8 cellular contexts compared by ENCODE assay signal in the genomic region with DNA sequence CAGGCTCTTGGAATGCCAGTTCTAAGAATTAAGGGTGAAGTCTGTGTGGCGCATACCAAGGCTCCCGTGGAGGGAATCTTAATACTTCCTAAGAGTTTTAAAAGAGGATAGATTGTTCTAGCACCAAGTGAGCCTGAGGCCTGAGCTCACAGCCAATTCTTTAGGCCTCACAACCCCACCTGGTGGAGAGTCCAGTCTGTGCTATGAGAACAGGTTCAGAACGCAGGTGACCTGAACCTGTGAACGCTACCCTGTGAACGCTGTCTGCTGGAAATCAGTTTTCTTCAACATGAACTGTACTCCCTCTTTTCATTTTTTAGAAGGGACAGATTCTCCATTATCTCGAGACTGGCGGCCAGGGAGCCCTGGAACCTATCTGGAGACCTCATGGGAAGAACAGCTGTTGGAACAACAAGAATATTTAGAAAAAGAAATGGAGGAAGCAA. TPM values are rescaled to one million over a fixed set of nuclear protein-coding genes. Genes with fewer than 3 reads are reported as not detected.
DNase-seq lines count a peak whose midpoint lies in the region; ATAC-seq and TF ChIP-seq lines count a peak whose summit lies in the region.

No MANE protein-coding gene starts in this region.

- H4K20me1 ChIP-seq in DND-41 (ENCODE audit: insufficient read depth, low read length), result no peaks in the 10 kb centered on the region

- H3K4me2 ChIP-seq in DND-41 (ENCODE audit: insufficient read depth, low read length), result no peak overlapping the region

- H3K4me1 ChIP-seq in DND-41 (ENCODE audit: insufficient read depth, low read length), result no peaks in the 10 kb centered on the region
- peaks cover 6% of the 10 kb centered on the region for H3K4me1 ChIP-seq in upper lobe of right lung

- TF ChIP-seq CTCF in DND-41 (IDR thresholded peaks at IDR 0.05; ENCODE audit: borderline replicate concordance, extremely low read depth, low read length, poor library complexity, severe bottlenecking) (peak; percentile 52), fibroblast of villous mesenchyme (IDR thresholded peaks at IDR 0.05; ENCODE audit: insufficient read depth, low read depth, low read length) (peak; percentile 67), omental fat pad (IDR thresholded peaks at IDR 0.05) (peak in 1 of 3 donors; percentile 21), upper lobe of right lung (IDR thresholded peaks at IDR 0.05) (peak; percentile 59)

- intact Hi-C loops in upper lobe of right lung (cut with DNase I), result no loop called here

- H3K9me3 ChIP-seq in DND-41 (ENCODE audit: insufficient read depth, low read length, severe bottlenecking) (no peaks in the 10 kb centered on the region), upper lobe of right lung (no peaks in the 10 kb centered on the region)

- ATAC-seq in DND-41 (ENCODE audit: insufficient read depth, low read depth) (peak; percentile 59; the same call in 1 of the 3 replicates), omental fat pad (ENCODE audit: low FRiP score) (peak; percentile 50), upper lobe of right lung (peak; percentile 92), GM18870 (IDR thresholded peaks at IDR 0.05; ENCODE audit: unreplicated experiment) (no peak)

- H2AFZ ChIP-seq in DND-41 (ENCODE audit: low read depth, low read length), result no peak overlapping the region

- POLR2A ChIA-PET in HEK293T (lab: Yijun Ruan, JAX), result interaction anchor here (0.7 to 1.8 kb wide), 4 partner anchors 44 to 104 kb away, joined by 3 to 9 read pairs (median 4); no protein-coding TSS in a partner anchor

- no peaks in the 10 kb centered on the region for H3K79me2 ChIP-seq in DND-41 (ENCODE audit: insufficient read depth, low read length)

- DNase-seq in DND-41 (peak; percentile 27), HEK293T (ENCODE audit: extremely low spot score) (peak; percentile 55), NCI-H345 treated with DMSO at 0.1 percent for 48 hours (lab: John Stamatoyannopoulos, UW; ENCODE audit: unreplicated experiment) (peak; percentile 25), fibroblast of villous mesenchyme (ENCODE audit: low read depth) (peak; percentile 34), omental fat pad (ENCODE audit: low spot score) (no peak), upper lobe of right lung (peak; percentile 73)
- DNase-seq in activated T-helper 1 cell treated with anti-CD3 and anti-CD28 coated beads, Interleukin-2, amount 50 U/mL, for 16 hours (ENCODE audit: low read depth in 1 of 2, low spot score in 1 of 2), result peak; percentile 7 to 23

- CTCF ChIA-PET in HEK293T (lab: Yijun Ruan, JAX), result interaction anchor here (0.5 to 1.6 kb wide), 13 partner anchors 43 to 407 kb away, joined by 3 to 7 read pairs (median 4); a partner anchor contains a TSS

- H3K27ac ChIP-seq in DND-41 (ENCODE audit: low read length) (no peak overlapping the region), upper lobe of right lung (peak overlapping the region; percentile 67)

- H3K4me3 ChIP-seq in DND-41 (ENCODE audit: low read depth in 1 of 2, low read length in 2 of 2) (no peak overlapping the region), fibroblast of villous mesenchyme (ENCODE audit: low read depth, low read length) (no peak overlapping the region), upper lobe of right lung (peak overlapping the region; percentile 34)

- H3K36me3 ChIP-seq in DND-41 (ENCODE audit: insufficient read depth, low read length) (no peaks in the 10 kb centered on the region), upper lobe of right lung (peaks cover 19% of the 10 kb centered on the region)

- H3K27me3 ChIP-seq in DND-41 (ENCODE audit: insufficient read depth, low read length, poor library complexity) (no peaks in the 10 kb centered on the region), upper lobe of right lung (no peaks in the 10 kb centered on the region)

- H3K9ac ChIP-seq in DND-41 (ENCODE audit: low read depth, low read length), result no peak overlapping the region

TF ChIP-seq in HEK293T, 16 proteins besides CTCF, POLR2A, EP300 and RAD21:
- TF ChIP-seq HDGF (IDR thresholded peaks at IDR 0.05; ENCODE audit: borderline replicate concordance) (no peak), FOXA1 (IDR thresholded peaks at IDR 0.05) (no peak), ZNF384 (IDR thresholded peaks at IDR 0.05) (no peak), ARNT (IDR thresholded peaks at IDR 0.05) (no peak), FOXM1 (IDR thresholded peaks at IDR 0.05; ENCODE audit: borderline replicate concordance) (no peak), FOXK2 (IDR thresholded peaks at IDR 0.05) (no peak)

RNA-seq across cellular contexts. Expression of a gene that starts 43.2 kb away (rescaled TPM):
- total RNA-seq in fibroblast of villous mesenchyme (49.6 and 56.6 TPM in 2 replicates), omental fat pad (10 to 100 TPM; 20.5 to 61.6 (median 36.1) TPM), upper lobe of right lung (29.2 TPM)

RNA-seq across cellular contexts. Expression of a gene that starts 44.9 kb away (rescaled TPM):
- 27.1 and 30.2 TPM in 2 replicates for total RNA-seq in fibroblast of villous mesenchyme
- 10 to 100 TPM; 36.4 to 79.3 (median 40.7) TPM for total RNA-seq in omental fat pad
- 15.2 TPM for total RNA-seq in upper lobe of right lung
